In genomic region chr20:34290471-34290870, GRCh38 we compare ENCODE assay signal across 32 cellular contexts. TPM values are rescaled to one million over a fixed set of nuclear protein-coding genes. Genes with fewer than 3 reads are reported as not detected.
"Had no signal": no experiment of that assay in that cellular context is flagged by ENCODE, and none has a peak within 500 bp of the region (broad histone marks: within the 10 kb centered on the region; RNA-seq: fewer than 3 reads in every experiment).

No MANE protein-coding gene starts in this region.

- H3K9me3 Mint-ChIP-seq: immature natural killer cell; naive thymus-derived CD8-positive, alpha-beta T cell; nephron; stimulated activated memory B cell treated with anti-CD40 and anti-IgM and Interleukin-4, amounts not matched to agents 10 μg/mL and 1 μg/mL and 100 μg/mL, for 72 hours; stimulated activated naive CD8-positive, alpha-beta T cell treated with anti-CD3 and anti-CD28 coated beads, Interleukin-15, amount 100 ng/mL, for 72 hours; type B pancreatic cell had no signal

- H3K4me1 ChIP-seq: lower lobe of right lung, prostate gland, sigmoid colon, tibial nerve, uterus had no signal

- DNase-seq: hypothalamus; immature natural killer cell; kidney; left colon; left lung; lower lobe of right lung; midbrain; naive thymus-derived CD8-positive, alpha-beta T cell; nucleus accumbens; pancreas; retina; right cardiac atrium; sigmoid colon; small intestine; stimulated activated CD4-positive, alpha-beta T cell treated with anti-CD3 and anti-CD28 coated beads, Interleukin-1b, Interleukin-23, amount 100 ng/mL, for 48 hours; stimulated activated CD4-positive, alpha-beta T cell treated with anti-CD3 and anti-CD28 coated beads, Interleukin-2, amount 100 ng/mL, for 48 hours; stimulated activated CD4-positive, alpha-beta T cell treated with anti-CD3 and anti-CD28 coated beads, Interleukin-4, amount 100 ng/mL, for 4 hours; stimulated activated CD8-positive, alpha-beta memory T cell treated with anti-CD3 and anti-CD28 coated beads, Interleukin-4, amount 100 ng/mL, for 48 hours; stimulated activated naive CD4-positive, alpha-beta T cell treated with Interleukin-2 at 50 U/mL for 16 hours; stimulated activated naive CD8-positive, alpha-beta T cell treated with anti-CD3 and anti-CD28 coated beads, Interleukin-15, amount 100 ng/mL, for 72 hours; substantia nigra; uterus had no signal

- H3K36me3 ChIP-seq: uterus had no signal

- H3K27ac Mint-ChIP-seq: immature natural killer cell; nephron; stimulated activated memory B cell treated with anti-CD40 and anti-IgM and Interleukin-4, amounts not matched to agents 10 μg/mL and 1 μg/mL and 100 μg/mL, for 72 hours; stimulated activated naive CD8-positive, alpha-beta T cell treated with anti-CD3 and anti-CD28 coated beads, Interleukin-15, amount 100 ng/mL, for 72 hours; type B pancreatic cell had no signal

- H3K27me3 ChIP-seq: left lung, pancreas, sigmoid colon, tibial nerve, uterus had no signal

- H3K4me3 ChIP-seq: left lung, lower lobe of right lung, pancreas, prostate gland, sigmoid colon, tibial nerve, uterus had no signal

- H3K9me3 ChIP-seq: left lung, lower lobe of right lung, pancreas, prostate gland, sigmoid colon, tibial nerve, uterus had no signal

- H3K4me1 Mint-ChIP-seq: immature natural killer cell; nephron; stimulated activated memory B cell treated with anti-CD40 and anti-IgM and Interleukin-4, amounts not matched to agents 10 μg/mL and 1 μg/mL and 100 μg/mL, for 72 hours; stimulated activated naive CD8-positive, alpha-beta T cell treated with anti-CD3 and anti-CD28 coated beads, Interleukin-15, amount 100 ng/mL, for 72 hours had no signal

- ATAC-seq: left colon; left lung; lower lobe of right lung; naive thymus-derived CD8-positive, alpha-beta T cell; pancreas; right cardiac atrium; stimulated activated memory B cell treated with anti-CD40 and anti-IgM and Interleukin-4, amounts not matched to agents 10 μg/mL and 1 μg/mL and 100 μg/mL, for 72 hours; stimulated activated naive CD8-positive, alpha-beta T cell treated with anti-CD3 and anti-CD28 coated beads, Interleukin-15, amount 100 ng/mL, for 72 hours had no signal

- H3K27me3 Mint-ChIP-seq: naive thymus-derived CD8-positive, alpha-beta T cell; stimulated activated memory B cell treated with anti-CD40 and anti-IgM and Interleukin-4, amounts not matched to agents 10 μg/mL and 1 μg/mL and 100 μg/mL, for 72 hours; stimulated activated naive CD8-positive, alpha-beta T cell treated with anti-CD3 and anti-CD28 coated beads, Interleukin-15, amount 100 ng/mL, for 72 hours; type B pancreatic cell had no signal

- H3K27ac ChIP-seq: left lung, lower lobe of right lung, pancreas, prostate gland, sigmoid colon, tibial nerve, uterus had no signal

- H3K4me3 Mint-ChIP-seq: immature natural killer cell; naive thymus-derived CD8-positive, alpha-beta T cell; nephron; stimulated activated memory B cell treated with anti-CD40 and anti-IgM and Interleukin-4, amounts not matched to agents 10 μg/mL and 1 μg/mL and 100 μg/mL, for 72 hours; stimulated activated naive CD8-positive, alpha-beta T cell treated with anti-CD3 and anti-CD28 coated beads, Interleukin-15, amount 100 ng/mL, for 72 hours; type B pancreatic cell had no signal

RNA-seq across cellular contexts. Expression of gene ASIP, which starts 49.2 kb away (rescaled TPM):
- total RNA-seq: kidney; left colon; liver; lower lobe of right lung; mesenteric fat pad; mucosa of gallbladder; naive thymus-derived CD8-positive, alpha-beta T cell; osteoblast; pancreas; temporal lobe; uterus had no signal
- polyA plus RNA-seq: naive thymus-derived CD8-positive, alpha-beta T cell; pancreas had no signal
